ENCODE assay signal across 1 cellular context in genomic region chr3:38397320-38397719, GRCh38.
TF ChIP-seq lines count a peak whose summit lies in the region.

No MANE protein-coding gene starts in this region.

TF ChIP-seq in HepG2, 621 proteins besides CTCF, POLR2A, EP300 and RAD21 (continued from another document and continues in another):
- TF ChIP-seq MATR3 (CRISPR knock-in tag; IDR thresholded peaks at IDR 0.05), result no peak
- TF ChIP-seq IRF2 (CRISPR knock-in tag; IDR thresholded peaks at IDR 0.05), result 0 out of 2 replicates have a peak, but pooled peaks have one; percentile 16
- no peak for TF ChIP-seq SSRP1 (CRISPR knock-in tag; IDR thresholded peaks at IDR 0.05)
- TF ChIP-seq ZNF543 (CRISPR knock-in tag; IDR thresholded peaks at IDR 0.05), result no peak
- TF ChIP-seq PAX8 (CRISPR knock-in tag; IDR thresholded peaks at IDR 0.05; ENCODE audit: borderline replicate concordance), result no peak
- TF ChIP-seq DR1 (CRISPR knock-in tag; IDR thresholded peaks at IDR 0.05), result no peak
- no peak for TF ChIP-seq MED8 (CRISPR knock-in tag; IDR thresholded peaks at IDR 0.05; ENCODE audit: insufficient replicate concordance)
- no peak for TF ChIP-seq ZNF710 (CRISPR knock-in tag; IDR thresholded peaks at IDR 0.05; ENCODE audit: borderline replicate concordance)
- no peak for TF ChIP-seq ZNF275 (CRISPR knock-in tag; IDR thresholded peaks at IDR 0.05; ENCODE audit: borderline replicate concordance)
- TF ChIP-seq SRSF9 (IDR thresholded peaks at IDR 0.05; ENCODE audit: borderline replicate concordance, insufficient read depth, low read depth, low read length, poor library complexity, severe bottlenecking), result no peak
- no peak for TF ChIP-seq YY1 (IDR thresholded peaks at IDR 0.05; ENCODE audit: insufficient read depth, insufficient replicate concordance, low read depth, low read length)
- no peak for TF ChIP-seq ATF3 (CRISPR knock-in tag; IDR thresholded peaks at IDR 0.05)
- no peak for TF ChIP-seq AGO1 (IDR thresholded peaks at IDR 0.05; ENCODE audit: low read depth, low read length, poor library complexity, severe bottlenecking)
- TF ChIP-seq ZNF746 (CRISPR knock-in tag; IDR thresholded peaks at IDR 0.05), result no peak
- no peak for TF ChIP-seq FOXC1 (CRISPR knock-in tag; IDR thresholded peaks at IDR 0.05; ENCODE audit: borderline replicate concordance)
- no peak for TF ChIP-seq TEF (CRISPR knock-in tag; IDR thresholded peaks at IDR 0.05)
- no peak for TF ChIP-seq ZEB1 (IDR thresholded peaks at IDR 0.05; ENCODE audit: insufficient replicate concordance, low read depth)
- TF ChIP-seq ESRRA (CRISPR knock-in tag; IDR thresholded peaks at IDR 0.05; ENCODE audit: low read depth), result peak; percentile 66; the same call in 1 of the 2 replicates
- TF ChIP-seq ZNF550 (CRISPR knock-in tag; IDR thresholded peaks at IDR 0.05; ENCODE audit: borderline replicate concordance), result no peak
- no peak for TF ChIP-seq SMAD1 (CRISPR knock-in tag; IDR thresholded peaks at IDR 0.05; ENCODE audit: borderline replicate concordance, low read depth)
- no peak for TF ChIP-seq RBM22 (optimal IDR thresholded peaks at IDR 0.05; ENCODE audit: low read length)
- TF ChIP-seq ZNF639 (CRISPR knock-in tag; conservative IDR thresholded peaks at IDR 0.05), result no peak
- no peak for TF ChIP-seq XRCC5 (optimal IDR thresholded peaks at IDR 0.05; ENCODE audit: low read length)
- 0 out of 2 replicates have a peak, but pooled peaks have one; percentile 60 for TF ChIP-seq ETV6 (CRISPR knock-in tag; conservative IDR thresholded peaks at IDR 0.05)
- TF ChIP-seq HDAC6 (IDR thresholded peaks at IDR 0.05; ENCODE audit: low read depth, low read length), result no peak
- TF ChIP-seq MIER3 (CRISPR knock-in tag; IDR thresholded peaks at IDR 0.05; ENCODE audit: borderline replicate concordance), result no peak
- no peak for TF ChIP-seq REPIN1 (CRISPR knock-in tag; IDR thresholded peaks at IDR 0.05; ENCODE audit: borderline replicate concordance, low read depth)
- TF ChIP-seq ZNF616 (CRISPR knock-in tag; IDR thresholded peaks at IDR 0.05; ENCODE audit: low read depth), result no peak
- TF ChIP-seq ZNF557 (CRISPR knock-in tag; IDR thresholded peaks at IDR 0.05), result no peak
- TF ChIP-seq ZBTB46 (CRISPR knock-in tag; IDR thresholded peaks at IDR 0.05; ENCODE audit: borderline replicate concordance), result no peak
- TF ChIP-seq HOMEZ (CRISPR knock-in tag; IDR thresholded peaks at IDR 0.05; ENCODE audit: low read depth), result peak; percentile 76; the same call in 1 of the 2 replicates
- no peak for TF ChIP-seq ZNF12 (CRISPR knock-in tag; IDR thresholded peaks at IDR 0.05)
- TF ChIP-seq ZC3H4 (CRISPR knock-in tag; IDR thresholded peaks at IDR 0.05; ENCODE audit: borderline replicate concordance), result no peak
- no peak for TF ChIP-seq NRL (CRISPR knock-in tag; IDR thresholded peaks at IDR 0.05; ENCODE audit: borderline replicate concordance)
- TF ChIP-seq SIN3A (IDR thresholded peaks at IDR 0.05; ENCODE audit: borderline replicate concordance, low read depth, low read length), result peak; percentile 86
- TF ChIP-seq THRA (CRISPR knock-in tag; IDR thresholded peaks at IDR 0.05; ENCODE audit: borderline replicate concordance), result 0 out of 2 replicates have a peak, but pooled peaks have one; percentile 60
- TF ChIP-seq GLMP (CRISPR knock-in tag; IDR thresholded peaks at IDR 0.05; ENCODE audit: borderline replicate concordance), result no peak
- no peak for TF ChIP-seq TMF1 (CRISPR knock-in tag; IDR thresholded peaks at IDR 0.05; ENCODE audit: low read depth)
- TF ChIP-seq ZNF180 (CRISPR knock-in tag; IDR thresholded peaks at IDR 0.05; ENCODE audit: borderline replicate concordance, low read depth), result no peak
- TF ChIP-seq MYC (CRISPR knock-in tag; IDR thresholded peaks at IDR 0.05; ENCODE audit: borderline replicate concordance), result peak; percentile 50; the same call in 1 of the 2 replicates
- TF ChIP-seq PATZ1 (CRISPR knock-in tag; IDR thresholded peaks at IDR 0.05), result no peak
- TF ChIP-seq ZGPAT (CRISPR knock-in tag; IDR thresholded peaks at IDR 0.05), result 0 out of 2 replicates have a peak, but pooled peaks have one; percentile 32
- no peak for TF ChIP-seq ZBTB8A (CRISPR knock-in tag; IDR thresholded peaks at IDR 0.05; ENCODE audit: borderline replicate concordance, low read depth)
- no peak for TF ChIP-seq SMAD3 (CRISPR knock-in tag; IDR thresholded peaks at IDR 0.05)
- TF ChIP-seq NFYC (CRISPR knock-in tag; IDR thresholded peaks at IDR 0.05), result no peak
- TF ChIP-seq ZNF83 (CRISPR knock-in tag; IDR thresholded peaks at IDR 0.05; ENCODE audit: borderline replicate concordance), result no peak
- no peak for TF ChIP-seq KMT2A (CRISPR knock-in tag; IDR thresholded peaks at IDR 0.05)
- TF ChIP-seq HMGA1 (CRISPR knock-in tag; conservative IDR thresholded peaks at IDR 0.05), result no peak
- TF ChIP-seq ZNF160 (CRISPR knock-in tag; IDR thresholded peaks at IDR 0.05), result no peak
